ENCODE assay signal across 11 cellular contexts in the genomic region with DNA sequence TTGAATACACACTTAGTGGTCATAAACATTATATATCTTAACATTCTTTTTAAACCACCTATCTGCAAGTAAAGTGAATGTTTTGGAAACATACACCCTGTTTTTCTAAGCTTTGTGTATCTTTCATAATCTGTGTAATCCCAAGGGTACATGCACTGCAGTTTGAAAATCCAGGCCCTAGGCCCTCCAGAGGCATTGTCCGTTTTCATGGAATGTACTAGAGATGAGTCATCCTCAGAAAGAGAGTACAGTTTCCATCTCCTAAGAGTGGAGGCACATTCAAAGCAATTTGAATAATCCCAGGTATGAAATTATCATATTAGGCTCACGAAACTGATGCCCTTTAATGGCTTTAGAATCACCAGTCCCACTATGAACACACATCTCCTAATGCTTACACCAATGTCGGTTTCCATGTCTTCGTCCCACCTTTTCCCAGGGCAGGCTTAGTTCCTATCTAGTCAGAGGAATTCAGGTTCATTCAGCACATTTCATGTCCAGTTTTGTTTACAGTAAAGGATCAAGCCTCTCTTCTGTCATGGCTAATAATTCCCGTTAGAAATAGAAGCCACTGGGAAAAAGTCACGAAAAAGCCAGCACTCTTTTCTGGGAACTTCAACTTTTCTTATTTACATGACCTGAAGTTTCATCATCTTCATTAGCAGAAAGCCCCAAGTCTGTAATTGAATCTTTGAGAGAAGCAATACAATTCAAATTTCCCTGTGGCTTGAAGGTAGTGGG. TPM values are rescaled to one million over a fixed set of nuclear protein-coding genes. Genes with fewer than 3 reads are reported as not detected.
DNase-seq lines count a peak whose midpoint lies in the region; ATAC-seq, FAIRE-seq and TF ChIP-seq lines count a peak whose summit lies in the region.
"Had no signal": no experiment of that assay in that cellular context is flagged by ENCODE, and none has a peak within 500 bp of the region (broad histone marks: within the 10 kb centered on the region; RNA-seq: fewer than 3 reads in every experiment).

No MANE protein-coding gene starts in this region.

- no peak for DNase-seq in PC-9
- DNase-seq in dedifferentiated amniotic fluid mesenchymal stem cell (ENCODE audit: extremely low spot score), result peak; percentile 76
- DNase-seq in lower lobe of right lung, result no peak
- no peak for DNase-seq in upper lobe of right lung
- DNase-seq in NCI-H446 treated with DMSO at 0.1 percent for 48 hours (lab: John Stamatoyannopoulos, UW), result no peak
- DNase-seq in small intestine, result no peak
- DNase-seq in activated CD4-positive, alpha-beta T cell treated with anti-CD3 and anti-CD28 coated beads, Interleukin-2, amount 10 ng/mL, durations not matched to agents 24 days and 14 days, result no peak
- DNase-seq in SK-N-DZ (ENCODE audit: low spot score), result no peak
- DNase-seq: NCI-H2029, nucleus accumbens had no signal

- no peak overlapping the region for H3K27ac ChIP-seq in PC-9
- peak overlapping the region; percentile 25 for H3K27ac ChIP-seq in lower lobe of right lung
- peak overlapping the region; percentile 4 for H3K27ac ChIP-seq in upper lobe of right lung
- peak overlapping the region in 1 of 2 donors; percentile 57 for H3K27ac ChIP-seq in small intestine (ENCODE audit: low read depth in 1 of 2, low read length in 1 of 2)

- CTCF ChIA-PET in PC-9 (lab: Charles Lee), result no interaction called here

- H3K36me3 ChIP-seq in PC-9 (ENCODE audit: low read depth) (no peaks in the 10 kb centered on the region), lower lobe of right lung (no peaks in the 10 kb centered on the region), upper lobe of right lung (no peaks in the 10 kb centered on the region), small intestine (ENCODE audit: control insufficient read depth in 2 of 2, insufficient read depth in 2 of 2, low read length in 2 of 2) (no peaks in the 10 kb centered on the region)

- ATAC-seq in lower lobe of right lung (peak in 1 of 2 donors; percentile 30), upper lobe of right lung (no peak)

- peaks cover 9% of the 10 kb centered on the region for H3K4me1 Mint-ChIP-seq in activated CD4-positive, alpha-beta T cell treated with anti-CD3 and anti-CD28 coated beads, Interleukin-2, amount 10 ng/mL, durations not matched to agents 24 days and 14 days

- no peak for TF ChIP-seq CTCF in PC-9 (conservative IDR thresholded peaks at IDR 0.05)
- TF ChIP-seq CTCF in lower lobe of right lung (IDR thresholded peaks at IDR 0.05), result no peak
- TF ChIP-seq CTCF in upper lobe of right lung (IDR thresholded peaks at IDR 0.05), result no peak

- POLR2A ChIA-PET in PC-9 (lab: Charles Lee; ENCODE audit: unreplicated experiment), result no interaction called here

- FAIRE-seq in small intestine (lab: Jason Lieb, UNC), result no peak

- H3K9me2 ChIP-seq in PC-9 (ENCODE audit: insufficient read depth), result no peaks in the 10 kb centered on the region

- no peak overlapping the region for H3K27ac Mint-ChIP-seq in activated CD4-positive, alpha-beta T cell treated with anti-CD3 and anti-CD28 coated beads, Interleukin-2, amount 10 ng/mL, durations not matched to agents 24 days and 14 days

- H3K27me3 ChIP-seq in PC-9 (ENCODE audit: insufficient read depth, low read depth) (no peaks in the 10 kb centered on the region), lower lobe of right lung (ENCODE audit: low read depth) (no peaks in the 10 kb centered on the region), upper lobe of right lung (no peaks in the 10 kb centered on the region), small intestine (ENCODE audit: control insufficient read depth in 2 of 2, insufficient read depth in 2 of 2, low read length in 2 of 2) (no peaks in the 10 kb centered on the region)

- H3K36me3 Mint-ChIP-seq in activated CD4-positive, alpha-beta T cell treated with anti-CD3 and anti-CD28 coated beads, Interleukin-2, amount 10 ng/mL, durations not matched to agents 24 days and 14 days (ENCODE audit: low read depth), result peaks cover 2% of the 10 kb centered on the region
- H3K36me3 Mint-ChIP-seq: brain had no signal

- no peak overlapping the region for H3K4me3 ChIP-seq in PC-9
- no peak overlapping the region for H3K4me3 ChIP-seq in lower lobe of right lung
- no peak overlapping the region for H3K4me3 ChIP-seq in upper lobe of right lung
- H3K4me3 ChIP-seq in small intestine (ENCODE audit: low read depth in 1 of 2, low read length in 2 of 2), result no peak overlapping the region

- H2AFZ ChIP-seq in PC-9, result no peak overlapping the region

- intact Hi-C loops in PC-9 (cut with micrococcal nuclease; ENCODE audit: unreplicated experiment), result no loop called here
- intact Hi-C loops in lower lobe of right lung (cut with DNase I), result no loop called here
- intact Hi-C loops in upper lobe of right lung (cut with DNase I), result no loop called here
- intact Hi-C loops in activated CD4-positive, alpha-beta T cell treated with anti-CD3 and anti-CD28 coated beads, Interleukin-2, amount 10 ng/mL, durations not matched to agents 24 days and 14 days (cut with micrococcal nuclease), result no loop called here

- H3K9me3 ChIP-seq in PC-9 (ENCODE audit: insufficient read depth, low read depth), result no peaks in the 10 kb centered on the region; the same call in 1 of the 2 replicates
- H3K9me3 ChIP-seq in lower lobe of right lung, result no peaks in the 10 kb centered on the region
- H3K9me3 ChIP-seq in upper lobe of right lung, result no peaks in the 10 kb centered on the region
- no peaks in the 10 kb centered on the region for H3K9me3 ChIP-seq in small intestine (ENCODE audit: control insufficient read depth, low read depth)

- H3K4me1 ChIP-seq in PC-9 (replicated peaks; ENCODE audit: insufficient read depth) (no peaks in the 10 kb centered on the region), lower lobe of right lung (peaks cover 18% of the 10 kb centered on the region), upper lobe of right lung (peaks cover 11% of the 10 kb centered on the region), small intestine (ENCODE audit: control insufficient read depth in 2 of 2, insufficient read depth in 1 of 2, low read depth in 1 of 2, low read length in 1 of 2) (no peaks in the 10 kb centered on the region)

- peaks cover 10% of the 10 kb centered on the region for H3K9me3 Mint-ChIP-seq in activated CD4-positive, alpha-beta T cell treated with anti-CD3 and anti-CD28 coated beads, Interleukin-2, amount 10 ng/mL, durations not matched to agents 24 days and 14 days

- no peaks in the 10 kb centered on the region for H4K20me1 ChIP-seq in PC-9 (ENCODE audit: insufficient read depth)

- H3K4me3 Mint-ChIP-seq in activated CD4-positive, alpha-beta T cell treated with anti-CD3 and anti-CD28 coated beads, Interleukin-2, amount 10 ng/mL, durations not matched to agents 24 days and 14 days, result no peak overlapping the region
- H3K4me3 Mint-ChIP-seq: brain had no signal

- TSS peak; percentile 19 for BruUV-seq in PC-9 (replicated peaks; lab: Mats Ljungman, UMichigan)

- H3K27me3 Mint-ChIP-seq in activated CD4-positive, alpha-beta T cell treated with anti-CD3 and anti-CD28 coated beads, Interleukin-2, amount 10 ng/mL, durations not matched to agents 24 days and 14 days, result no peaks in the 10 kb centered on the region

- no peaks in the 10 kb centered on the region for H3K79me2 ChIP-seq in PC-9 (ENCODE audit: low read depth)

- WGBS in small intestine, 3 donors, result 75 to 88% (median 82%) methylated on average over 6 of the region's 6 CpGs

- no peak overlapping the region for H3K4me2 ChIP-seq in PC-9

- H3F3A ChIP-seq in PC-9 (ENCODE audit: insufficient read depth, low read depth), result no peaks in the 10 kb centered on the region

RNA-seq across cellular contexts. Expression of a gene that starts 39.5 kb away (rescaled TPM):
- total RNA-seq in PC-9 (2021) (775 and 872 TPM in 2 replicates), lower lobe of right lung (613 TPM), upper lobe of right lung (548 TPM)
- 10 to 100 TPM in 2 of 3 donors, 1 to 10 TPM in 1; 5.4 to 89.6 (median 25.9) TPM for polyA plus RNA-seq in small intestine
- 488 and 489 TPM in 2 replicates for total RNA-seq in activated CD4-positive, alpha-beta T cell treated with anti-CD3 and anti-CD28 coated beads, Interleukin-2, amount 10 ng/mL, durations not matched to agents 24 days and 14 days
- polyA plus RNA-seq in SK-N-DZ (2014; cell fraction: cytosol; rRNA removed), result 0.61 and 1.4 TPM in 2 replicates
- 0.12 and 0.39 TPM in 2 replicates for polyA plus RNA-seq in SK-N-DZ (2014; cell fraction: nucleus; rRNA removed)
